In the genomic region with DNA sequence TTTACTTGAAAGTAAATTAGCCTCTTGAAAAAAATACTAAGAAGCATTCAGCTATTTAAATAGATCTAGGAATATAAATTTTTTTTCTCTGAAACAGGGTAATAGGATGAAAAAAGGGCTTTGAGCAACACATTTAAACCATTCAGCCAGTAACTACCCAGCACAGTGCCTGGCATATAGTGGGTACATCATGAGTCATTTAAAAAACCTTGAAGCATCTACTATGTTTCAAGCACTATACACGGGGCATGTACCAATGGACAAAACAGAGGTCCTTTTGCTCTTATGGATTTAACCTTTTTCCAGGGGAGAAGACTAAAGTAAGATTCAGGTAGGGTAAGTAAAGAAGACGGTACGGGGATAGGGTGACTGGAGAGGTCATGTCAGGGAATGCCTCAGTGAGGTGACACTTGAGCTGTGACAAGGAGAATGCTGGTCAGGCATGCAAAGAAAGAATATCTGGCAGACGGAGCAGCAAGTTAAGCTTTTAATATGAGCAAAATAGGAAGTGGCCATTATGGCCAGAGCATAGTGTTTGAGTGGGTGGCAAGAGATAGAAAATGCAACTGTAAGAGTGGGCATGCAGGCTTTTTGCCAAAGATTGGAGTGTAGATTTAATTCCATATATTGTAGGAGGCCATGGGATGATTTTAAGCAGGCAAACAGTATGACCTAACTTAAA, we compare ENCODE assay signal across 20 cellular contexts. TPM values are rescaled to one million over a fixed set of nuclear protein-coding genes. Genes with fewer than 3 reads are reported as not detected.
A peak's percentile ranks its signal among the peaks of the same experiment; 100 is the strongest.
DNase-seq lines count a peak whose midpoint lies in the region; ATAC-seq, FAIRE-seq and TF ChIP-seq lines count a peak whose summit lies in the region.
"Had no signal": no experiment of that assay in that cellular context is flagged by ENCODE, and none has a peak within 500 bp of the region (broad histone marks: within the 10 kb centered on the region; RNA-seq: fewer than 3 reads in every experiment).

No MANE protein-coding gene starts in this region.

- H3K4me2 ChIP-seq in GM12878 (ENCODE audit: control insufficient read depth, insufficient read depth): no peak overlapping the region

- DNase-seq in activated naive CD8-positive, alpha-beta T cell treated with anti-CD3 and anti-CD28 coated beads, Interleukin-2, amount 50 U/mL, for 24 hours: no peak
- DNase-seq in GM12878 (ENCODE audit: low read depth, low spot score) (no peak), left kidney (ENCODE audit: low read depth, low spot score) (peak; percentile 8), NCI-H510A treated with DMSO at 0.1 percent for 48 hours (lab: John Stamatoyannopoulos, UW) (no peak), AML-193 (lab: John Stamatoyannopoulos, UW) (no peak)
- DNase-seq: Calu3; CD4-positive, alpha-beta memory T cell; DMS53; H7; MM.1S; NCI-H1105 treated with DMSO at 0.1 percent for 48 hours; NCI-H1694 treated with DMSO at 0.1 percent for 48 hours; NCI-H510A; NCI-H774; SHP77 treated with DMSO at 0.1 percent for 48 hours had no signal

- no peak for TF ChIP-seq POLR2A in GM12878 (IDR thresholded peaks at IDR 0.05; ENCODE audit: low read depth, low read length)

- H3K79me2 ChIP-seq in GM12878 (ENCODE audit: control insufficient read depth, insufficient read depth, low read length): no peaks in the 10 kb centered on the region

- TF ChIP-seq CTCF in HEK293 (tag by site-specific recombination; IDR thresholded peaks at IDR 0.05) (no peak), GM12878 (IDR thresholded peaks at IDR 0.05 in 2 of 3, conservative IDR thresholded peaks at IDR 0.05 in 1 of 3; ENCODE audit: control insufficient read depth in 2 of 3, extremely low read depth in 1 of 3, insufficient read depth in 1 of 3, low read depth in 3 of 3, low read length in 3 of 3) (no peak)

- TF ChIP-seq RAD21 in GM12878 (IDR thresholded peaks at IDR 0.05; ENCODE audit: insufficient read depth, low read depth, low read length): no peak

- peak overlapping the region; percentile 1 for H3K27ac Mint-ChIP-seq in activated naive CD8-positive, alpha-beta T cell
- no peak overlapping the region for H3K27ac Mint-ChIP-seq in activated naive CD8-positive, alpha-beta T cell treated with anti-CD3 and anti-CD28 coated beads, Interleukin-2, amount 50 U/mL, for 24 hours

- H3K27me3 ChIP-seq in GM12878 (replicated peaks in 1 of 2; ENCODE audit: control insufficient read depth in 2 of 2, insufficient read depth in 2 of 2, low read length in 1 of 2): no peaks in the 10 kb centered on the region

- no peak for ATAC-seq in activated naive CD8-positive, alpha-beta T cell treated with anti-CD3 and anti-CD28 coated beads, Interleukin-2, amount 50 U/mL, for 24 hours
- peak; percentile 32; the same call in 1 of the 3 replicates for ATAC-seq in GM12878
- no peak for ATAC-seq in HG02973 (IDR thresholded peaks at IDR 0.05; ENCODE audit: unreplicated experiment)

- SMC1A ChIA-PET in GM12878 (lab: Charles Lee; ENCODE audit: uncharacterized antibody, unreplicated experiment): interaction anchor here (1.1 to 2.1 kb wide), 3 partner anchors 327 to 384 kb away, joined by 3 to 5 read pairs (median 3); no protein-coding TSS in a partner anchor

- no peak overlapping the region for H3K4me3 ChIP-seq in HEK293 (ENCODE audit: low read depth, low read length)
- no peak overlapping the region for H3K4me3 ChIP-seq in GM12878

- H3K9me3 Mint-ChIP-seq in activated naive CD8-positive, alpha-beta T cell (ENCODE audit: low read depth): no peaks in the 10 kb centered on the region
- H3K9me3 Mint-ChIP-seq in activated naive CD8-positive, alpha-beta T cell treated with anti-CD3 and anti-CD28 coated beads, Interleukin-2, amount 50 U/mL, for 24 hours: no peaks in the 10 kb centered on the region
- H3K9me3 Mint-ChIP-seq: CD4-positive, alpha-beta memory T cell; IgD-negative memory B cell had no signal

- POLR2A ChIA-PET in HEK293 (lab: Yijun Ruan, JAX): no interaction called here
- POLR2A ChIA-PET in GM12878 (lab: Charles Lee): interaction anchor here (0.7 to 1.5 kb wide), 2 partner anchors 10 to 392 kb away, joined by 3 read pairs; no protein-coding TSS in a partner anchor

- H3K9ac ChIP-seq in GM12878 (ENCODE audit: control insufficient read depth, insufficient read depth, low read length): no peak overlapping the region

- H3K4me1 Mint-ChIP-seq in activated naive CD8-positive, alpha-beta T cell (ENCODE audit: low read depth): peaks cover 1% of the 10 kb centered on the region
- H3K4me1 Mint-ChIP-seq in activated naive CD8-positive, alpha-beta T cell treated with anti-CD3 and anti-CD28 coated beads, Interleukin-2, amount 50 U/mL, for 24 hours: no peaks in the 10 kb centered on the region

- H4K20me1 ChIP-seq in GM12878 (ENCODE audit: control insufficient read depth, insufficient read depth): no peaks in the 10 kb centered on the region

- H3K4me3 Mint-ChIP-seq in activated naive CD8-positive, alpha-beta T cell: no peak overlapping the region
- H3K4me3 Mint-ChIP-seq in activated naive CD8-positive, alpha-beta T cell treated with anti-CD3 and anti-CD28 coated beads, Interleukin-2, amount 50 U/mL, for 24 hours: no peak overlapping the region
- H3K4me3 Mint-ChIP-seq: CD4-positive, alpha-beta memory T cell; IgD-negative memory B cell had no signal

- H3K4me1 ChIP-seq in HEK293 (ENCODE audit: control insufficient read depth, insufficient read depth, low read length) (no peaks in the 10 kb centered on the region), GM12878 (ENCODE audit: control insufficient read depth, insufficient read depth, low read length) (no peaks in the 10 kb centered on the region)

- H3K36me3 ChIP-seq in HEK293 (ENCODE audit: control insufficient read depth in 2 of 2, insufficient read depth in 1 of 2, low read length in 2 of 2) (peaks cover 0 to 10% of the 10 kb centered on the region in 2 experiments; a peak in 1 of 3 replicates), GM12878 (ENCODE audit: control insufficient read depth in 2 of 2, insufficient read depth in 2 of 2, low read length in 1 of 2) (peaks cover 0 to 9% of the 10 kb centered on the region in 2 experiments; a peak in 2 of 4 replicates)

- BruUV-seq in GM12878 (replicated peaks; lab: Mats Ljungman, UMichigan): no TSS peak

- H3K27ac ChIP-seq in HEK293 (ENCODE audit: extremely low read depth, low read depth, low read length) (no peak overlapping the region), GM12878 (ENCODE audit: control insufficient read depth, insufficient read depth) (no peak overlapping the region)

- peaks cover under 1% of the 10 kb centered on the region for H3K36me3 Mint-ChIP-seq in activated naive CD8-positive, alpha-beta T cell
- peaks cover under 1% of the 10 kb centered on the region for H3K36me3 Mint-ChIP-seq in activated naive CD8-positive, alpha-beta T cell treated with anti-CD3 and anti-CD28 coated beads, Interleukin-2, amount 50 U/mL, for 24 hours (ENCODE audit: low read depth)

- in situ Hi-C loops in GM12878 (cut with MboI): no loop called here

- WGBS in GM12878 (ENCODE audit: insufficient coverage, insufficient replicate concordance, low lambda C conversion rate, missing lambda C conversion rate): 50% methylated on average over 4 of the region's 4 CpGs

- FAIRE-seq in GM12878 (lab: Jason Lieb, UNC): no peak
- FAIRE-seq: A204.1 had no signal

- RAD21 ChIA-PET in GM12878 (lab: Charles Lee; ENCODE audit: unreplicated experiment): interaction anchor here (0.9 kb wide), 1 partner anchor 32 kb away, joined by 3 read pairs; no protein-coding TSS in a partner anchor

- no peaks in the 10 kb centered on the region for H3K27me3 Mint-ChIP-seq in activated naive CD8-positive, alpha-beta T cell
- H3K27me3 Mint-ChIP-seq in activated naive CD8-positive, alpha-beta T cell treated with anti-CD3 and anti-CD28 coated beads, Interleukin-2, amount 50 U/mL, for 24 hours: peaks cover under 1% of the 10 kb centered on the region
- H3K27me3 Mint-ChIP-seq: CD4-positive, alpha-beta memory T cell; IgD-negative memory B cell had no signal

- no peak for TF ChIP-seq EP300 in GM12878 (IDR thresholded peaks at IDR 0.05; ENCODE audit: borderline replicate concordance in 1 of 2, control insufficient read depth in 1 of 2, low read depth in 2 of 2, low read length in 2 of 2)

- no peak overlapping the region for H2AFZ ChIP-seq in GM12878 (ENCODE audit: control insufficient read depth, low read depth, low read length)

- H3K9me3 ChIP-seq in HEK293 (ENCODE audit: control insufficient read depth, insufficient read depth, low read depth, low read length) (no peaks in the 10 kb centered on the region), GM12878 (replicated peaks; ENCODE audit: control insufficient read depth, insufficient read depth, low read length) (no peaks in the 10 kb centered on the region)

- CTCF ChIA-PET in HEK293 (lab: Yijun Ruan, JAX): interaction anchor here (0.7 kb wide), 2 partner anchors 400 to 969 kb away, joined by 3 read pairs; no protein-coding TSS in a partner anchor
- CTCF ChIA-PET in GM12878 (lab: Yijun Ruan, JAX): interaction anchor here (0.6 to 9.8 kb wide), 4 partner anchors 185 to 384 kb away, joined by 3 to 83 read pairs (median 4); no protein-coding TSS in a partner anchor

- intact Hi-C loops in GM12878 (cut with micrococcal nuclease; ENCODE audit: unreplicated experiment): no loop called here

TF ChIP-seq in HEK293, 187 proteins besides CTCF, POLR2A, EP300 and RAD21:
- TF ChIP-seq ZNF529 (tag by site-specific recombination; IDR thresholded peaks at IDR 0.05; ENCODE audit: insufficient replicate concordance): no peak
- peak; percentile 58 for TF ChIP-seq ZFHX2 (tag by site-specific recombination; conservative IDR thresholded peaks at IDR 0.05)
- TF ChIP-seq YY1 (tag by site-specific recombination; IDR thresholded peaks at IDR 0.05): no peak

TF ChIP-seq in GM12878, 131 proteins besides CTCF, POLR2A, EP300 and RAD21 (continues in another document):
- TF ChIP-seq RCOR1 (conservative IDR thresholded peaks at IDR 0.05; ENCODE audit: low read depth, low read length) (no peak), POLR2AphosphoS5 (IDR thresholded peaks at IDR 0.05; ENCODE audit: low read length) (0 out of 2 replicates have a peak, but pooled peaks have one; percentile 15)

RNA-seq across cellular contexts. Expression of a gene that starts 17.6 kb away (rescaled TPM):
- 20.7 and 21.8 TPM in 2 replicates for total RNA-seq in GM12878 (2013; cell fraction: nucleolus; rRNA removed)
- total RNA-seq in GM12878 (2014; rRNA removed): 2.1 and 2.4 TPM in 2 replicates
- 1.7 and 1.9 TPM in 2 replicates for total RNA-seq in GM12878 (2014; rRNA removed; fragmentation: Illumina TruSeq; extraction: Trizol)
- 4.4 and 4.7 TPM in 2 replicates for total RNA-seq in GM12878 (2021)
- 1.1 TPM for polyA plus RNA-seq in GM12878 (2011; ENCODE audit: low read depth)
- 1.3 and 2.7 TPM in 2 replicates for polyA plus RNA-seq in GM12878 (2011; rRNA removed)
- polyA plus RNA-seq in GM12878 (2011; cell fraction: cytosol; rRNA removed): 1.8 and 2.5 TPM in 2 replicates
- 3.1 and 3.7 TPM in 2 replicates for polyA plus RNA-seq in GM12878 (2011; cell fraction: nucleus; rRNA removed)
- polyA plus RNA-seq in GM12878 (2012): 1.5 and 1.8 TPM in 2 replicates
- 2.3 and 2.7 TPM in 2 replicates for polyA plus RNA-seq in GM12878 (2014; fragmentation: Illumina TruSeq; extraction: Trizol)
- polyA plus RNA-seq in GM12878 (2014; fragmentation: Nextera tagmentation; extraction: Ambion mirVana): under 1 TPM; 0.27 to 0.35 TPM
- 1.9 and 2.1 TPM in 2 replicates for polyA plus RNA-seq in GM12878 (2014; rRNA removed)
- under 1 TPM; 0.64 to 0.96 TPM for polyA plus RNA-seq in GM12878 (2016; fragmentation: Nextera tagmentation; extraction: Ambion mirVana)
- 4.5 and 5.9 TPM in 2 replicates for polyA minus RNA-seq in GM12878 (2011; rRNA and poly(A)+ RNA removed)
- 2.6 and 3.5 TPM in 2 replicates for polyA minus RNA-seq in GM12878 (2011; cell fraction: cytosol; rRNA and poly(A)+ RNA removed)
- polyA minus RNA-seq in GM12878 (2011; cell fraction: nucleus; rRNA and poly(A)+ RNA removed): 3.7 and 4.6 TPM in 2 replicates
- total RNA-seq: CD4-positive, alpha-beta memory T cell had no signal
- polyA plus RNA-seq: CD4-positive, alpha-beta memory T cell; IgD-negative memory B cell had no signal
